Comparison of ENCODE assay signal across 1 cellular context in the genomic region with DNA sequence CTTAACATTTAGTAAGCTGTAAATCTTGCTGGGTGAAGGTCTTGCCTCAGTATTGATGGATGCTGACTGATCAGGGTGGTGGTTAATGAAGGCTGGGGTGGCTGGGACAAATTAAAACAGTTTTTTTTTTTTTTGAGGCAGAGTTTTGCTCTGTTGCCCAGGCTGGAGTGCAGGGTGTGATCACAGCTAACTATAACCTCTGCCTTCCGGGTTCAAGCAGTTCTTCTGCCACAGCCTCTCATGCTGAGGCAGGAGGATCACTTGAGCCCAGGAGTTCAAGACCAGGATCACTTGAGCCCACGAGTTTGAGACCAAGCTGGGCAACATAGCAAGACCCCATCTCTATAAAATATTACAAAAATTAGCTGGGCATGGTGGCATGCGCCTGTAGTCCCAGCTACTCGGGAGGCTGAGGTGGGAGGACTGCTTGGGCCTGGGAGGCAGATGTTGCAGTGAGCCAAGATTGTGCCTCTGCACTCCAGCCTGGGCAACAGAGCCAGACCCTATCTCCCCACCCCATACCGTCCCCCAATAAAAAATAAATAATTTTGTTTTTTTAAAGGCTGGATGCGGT.
TF ChIP-seq lines count a peak whose summit lies in the region.

No MANE protein-coding gene starts in this region.

TF ChIP-seq in HepG2, 621 proteins besides CTCF, POLR2A, EP300 and RAD21 (continued from another document):
- TF ChIP-seq, protein P1, sequence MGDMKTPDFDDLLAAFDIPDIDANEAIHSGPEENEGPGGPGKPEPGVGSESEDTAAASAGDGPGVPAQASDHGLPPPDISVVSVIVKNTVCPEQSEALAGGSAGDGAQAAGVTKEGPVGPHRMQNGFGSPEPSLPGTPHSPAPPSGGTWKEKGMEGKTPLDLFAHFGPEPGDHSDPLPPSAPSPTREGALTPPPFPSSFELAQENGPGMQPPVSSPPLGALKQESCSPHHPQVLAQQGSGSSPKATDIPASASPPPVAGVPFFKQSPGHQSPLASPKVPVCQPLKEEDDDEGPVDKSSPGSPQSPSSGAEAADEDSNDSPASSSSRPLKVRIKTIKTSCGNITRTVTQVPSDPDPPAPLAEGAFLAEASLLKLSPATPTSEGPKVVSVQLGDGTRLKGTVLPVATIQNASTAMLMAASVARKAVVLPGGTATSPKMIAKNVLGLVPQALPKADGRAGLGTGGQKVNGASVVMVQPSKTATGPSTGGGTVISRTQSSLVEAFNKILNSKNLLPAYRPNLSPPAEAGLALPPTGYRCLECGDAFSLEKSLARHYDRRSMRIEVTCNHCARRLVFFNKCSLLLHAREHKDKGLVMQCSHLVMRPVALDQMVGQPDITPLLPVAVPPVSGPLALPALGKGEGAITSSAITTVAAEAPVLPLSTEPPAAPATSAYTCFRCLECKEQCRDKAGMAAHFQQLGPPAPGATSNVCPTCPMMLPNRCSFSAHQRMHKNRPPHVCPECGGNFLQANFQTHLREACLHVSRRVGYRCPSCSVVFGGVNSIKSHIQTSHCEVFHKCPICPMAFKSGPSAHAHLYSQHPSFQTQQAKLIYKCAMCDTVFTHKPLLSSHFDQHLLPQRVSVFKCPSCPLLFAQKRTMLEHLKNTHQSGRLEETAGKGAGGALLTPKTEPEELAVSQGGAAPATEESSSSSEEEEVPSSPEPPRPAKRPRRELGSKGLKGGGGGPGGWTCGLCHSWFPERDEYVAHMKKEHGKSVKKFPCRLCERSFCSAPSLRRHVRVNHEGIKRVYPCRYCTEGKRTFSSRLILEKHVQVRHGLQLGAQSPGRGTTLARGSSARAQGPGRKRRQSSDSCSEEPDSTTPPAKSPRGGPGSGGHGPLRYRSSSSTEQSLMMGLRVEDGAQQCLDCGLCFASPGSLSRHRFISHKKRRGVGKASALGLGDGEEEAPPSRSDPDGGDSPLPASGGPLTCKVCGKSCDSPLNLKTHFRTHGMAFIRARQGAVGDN (CRISPR knock-in tag; IDR thresholded peaks at IDR 0.05), result no peak
- no peak for TF ChIP-seq ZNF547 (CRISPR knock-in tag; IDR thresholded peaks at IDR 0.05)
- TF ChIP-seq JUN (CRISPR knock-in tag; IDR thresholded peaks at IDR 0.05), result no peak
- TF ChIP-seq, protein P2, sequence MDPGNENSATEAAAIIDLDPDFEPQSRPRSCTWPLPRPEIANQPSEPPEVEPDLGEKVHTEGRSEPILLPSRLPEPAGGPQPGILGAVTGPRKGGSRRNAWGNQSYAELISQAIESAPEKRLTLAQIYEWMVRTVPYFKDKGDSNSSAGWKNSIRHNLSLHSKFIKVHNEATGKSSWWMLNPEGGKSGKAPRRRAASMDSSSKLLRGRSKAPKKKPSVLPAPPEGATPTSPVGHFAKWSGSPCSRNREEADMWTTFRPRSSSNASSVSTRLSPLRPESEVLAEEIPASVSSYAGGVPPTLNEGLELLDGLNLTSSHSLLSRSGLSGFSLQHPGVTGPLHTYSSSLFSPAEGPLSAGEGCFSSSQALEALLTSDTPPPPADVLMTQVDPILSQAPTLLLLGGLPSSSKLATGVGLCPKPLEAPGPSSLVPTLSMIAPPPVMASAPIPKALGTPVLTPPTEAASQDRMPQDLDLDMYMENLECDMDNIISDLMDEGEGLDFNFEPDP (CRISPR knock-in tag; conservative IDR thresholded peaks at IDR 0.05), result 0 out of 2 replicates have a peak, but pooled peaks have one; percentile 84
- TF ChIP-seq CEBPG (CRISPR knock-in tag; IDR thresholded peaks at IDR 0.05), result no peak
- TF ChIP-seq SALL2 (CRISPR knock-in tag; IDR thresholded peaks at IDR 0.05), result no peak
- peak; percentile 93 for TF ChIP-seq ZNF121 (CRISPR knock-in tag; IDR thresholded peaks at IDR 0.05)
- TF ChIP-seq, protein P3, sequence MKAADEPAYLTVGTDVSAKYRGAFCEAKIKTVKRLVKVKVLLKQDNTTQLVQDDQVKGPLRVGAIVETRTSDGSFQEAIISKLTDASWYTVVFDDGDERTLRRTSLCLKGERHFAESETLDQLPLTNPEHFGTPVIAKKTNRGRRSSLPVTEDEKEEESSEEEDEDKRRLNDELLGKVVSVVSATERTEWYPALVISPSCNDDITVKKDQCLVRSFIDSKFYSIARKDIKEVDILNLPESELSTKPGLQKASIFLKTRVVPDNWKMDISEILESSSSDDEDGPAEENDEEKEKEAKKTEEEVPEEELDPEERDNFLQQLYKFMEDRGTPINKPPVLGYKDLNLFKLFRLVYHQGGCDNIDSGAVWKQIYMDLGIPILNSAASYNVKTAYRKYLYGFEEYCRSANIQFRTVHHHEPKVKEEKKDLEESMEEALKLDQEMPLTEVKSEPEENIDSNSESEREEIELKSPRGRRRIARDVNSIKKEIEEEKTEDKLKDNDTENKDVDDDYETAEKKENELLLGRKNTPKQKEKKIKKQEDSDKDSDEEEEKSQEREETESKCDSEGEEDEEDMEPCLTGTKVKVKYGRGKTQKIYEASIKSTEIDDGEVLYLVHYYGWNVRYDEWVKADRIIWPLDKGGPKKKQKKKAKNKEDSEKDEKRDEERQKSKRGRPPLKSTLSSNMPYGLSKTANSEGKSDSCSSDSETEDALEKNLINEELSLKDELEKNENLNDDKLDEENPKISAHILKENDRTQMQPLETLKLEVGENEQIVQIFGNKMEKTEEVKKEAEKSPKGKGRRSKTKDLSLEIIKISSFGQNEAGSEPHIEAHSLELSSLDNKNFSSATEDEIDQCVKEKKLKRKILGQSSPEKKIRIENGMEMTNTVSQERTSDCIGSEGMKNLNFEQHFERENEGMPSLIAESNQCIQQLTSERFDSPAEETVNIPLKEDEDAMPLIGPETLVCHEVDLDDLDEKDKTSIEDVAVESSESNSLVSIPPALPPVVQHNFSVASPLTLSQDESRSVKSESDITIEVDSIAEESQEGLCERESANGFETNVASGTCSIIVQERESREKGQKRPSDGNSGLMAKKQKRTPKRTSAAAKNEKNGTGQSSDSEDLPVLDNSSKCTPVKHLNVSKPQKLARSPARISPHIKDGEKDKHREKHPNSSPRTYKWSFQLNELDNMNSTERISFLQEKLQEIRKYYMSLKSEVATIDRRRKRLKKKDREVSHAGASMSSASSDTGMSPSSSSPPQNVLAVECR (CRISPR knock-in tag; IDR thresholded peaks at IDR 0.05; ENCODE audit: borderline replicate concordance), result no peak
